In genomic region chr10:4107328-4107851, GRCh38 we compare ENCODE assay signal across 16 cellular contexts.
"Had no signal": no experiment of that assay in that cellular context is flagged by ENCODE, and none has a peak within 500 bp of the region (broad histone marks: within the 10 kb centered on the region; RNA-seq: fewer than 3 reads in every experiment).

No MANE protein-coding gene starts in this region.

- H3K4me3 ChIP-seq: testis, uterus had no signal

- H3K27ac Mint-ChIP-seq: activated B cell treated with CpG ODN at 0.5 μM for 24 hours; activated CD4-positive, alpha-beta T cell treated with anti-CD3 and anti-CD28 coated beads, Interleukin-2, amount 10 ng/mL, durations not matched to agents 7 days and 5 days; activated naive CD4-positive, alpha-beta T cell treated with anti-CD3 and anti-CD28 coated beads, Interleukin-2, amount 10 ng/mL, durations not matched to agents 7 days and 5 days; activated T-helper 2 cell treated with anti-CD3 and anti-CD28 coated beads, Interferon-gamma antibody, Interleukin-2, Interleukin-4, amounts not matched to agents 10 μg/mL and 5 μg/mL and 100 μg/mL, durations not matched to agents 14 hours and 24 hours and 36 hours; stimulated activated naive CD8-positive, alpha-beta T cell treated with anti-CD3 and anti-CD28 coated beads, Interleukin-15, Interleukin-2, amounts not matched to agents 100 ng/mL and 50 ng/mL, for 24 hours had no signal

- H3K4me1 Mint-ChIP-seq: neural crest cell had no signal

- H3K27me3 ChIP-seq: testis, uterus had no signal

- H3K9me3 ChIP-seq: testis, uterus had no signal

- H3K36me3 ChIP-seq: uterus had no signal

- H3K9me3 Mint-ChIP-seq: activated B cell treated with CpG ODN at 0.5 μM for 24 hours; activated T-helper 2 cell treated with anti-CD3 and anti-CD28 coated beads, Interferon-gamma antibody, Interleukin-2, Interleukin-4, amounts not matched to agents 10 μg/mL and 5 μg/mL and 100 μg/mL, durations not matched to agents 14 hours and 24 hours and 36 hours; stimulated activated naive CD8-positive, alpha-beta T cell treated with anti-CD3 and anti-CD28 coated beads, Interleukin-15, Interleukin-2, amounts not matched to agents 100 ng/mL and 50 ng/mL, for 24 hours had no signal

- H3K4me3 Mint-ChIP-seq: activated B cell treated with CpG ODN at 0.5 μM for 24 hours; activated CD4-positive, alpha-beta T cell treated with anti-CD3 and anti-CD28 coated beads, Interleukin-2, amount 10 ng/mL, durations not matched to agents 7 days and 5 days; activated naive CD4-positive, alpha-beta T cell treated with anti-CD3 and anti-CD28 coated beads, Interleukin-2, amount 10 ng/mL, durations not matched to agents 7 days and 5 days; neural crest cell; stimulated activated naive CD8-positive, alpha-beta T cell treated with anti-CD3 and anti-CD28 coated beads, Interleukin-15, Interleukin-2, amounts not matched to agents 100 ng/mL and 50 ng/mL, for 24 hours had no signal

- H3K27ac ChIP-seq: testis, uterus had no signal

- H3K27me3 Mint-ChIP-seq: activated B cell treated with CpG ODN at 0.5 μM for 24 hours; activated CD4-positive, alpha-beta T cell treated with anti-CD3 and anti-CD28 coated beads, Interleukin-2, amount 10 ng/mL, durations not matched to agents 7 days and 5 days; stimulated activated naive CD8-positive, alpha-beta T cell treated with anti-CD3 and anti-CD28 coated beads, Interleukin-15, Interleukin-2, amounts not matched to agents 100 ng/mL and 50 ng/mL, for 24 hours had no signal

- H3K4me1 ChIP-seq: testis, uterus had no signal

- DNase-seq: activated B cell treated with CpG ODN at 0.5 μM for 24 hours; activated CD4-positive, alpha-beta T cell treated with anti-CD3 and anti-CD28 coated beads, Interleukin-2, amount 10 ng/mL, durations not matched to agents 7 days and 5 days; activated naive CD4-positive, alpha-beta T cell treated with anti-CD3 and anti-CD28 coated beads, Interleukin-2, amount 10 ng/mL, durations not matched to agents 7 days and 5 days; activated T-cell treated with anti-CD3 and anti-CD28 coated beads for 4 hours; central memory CD4-positive, alpha-beta T cell; cortex of kidney; effector memory CD4-positive, alpha-beta T cell; hippocampal formation; kidney glomerular epithelial cell; stimulated activated CD4-positive, alpha-beta T cell treated with anti-CD3 and anti-CD28 coated beads, Interleukin-4, amount 100 ng/mL, for 24 hours; T1000; testis; uterus had no signal
